In genomic region chr12:130073721-130074120, GRCh38 we compare ENCODE assay signal across 18 cellular contexts.
DNase-seq lines count a peak whose midpoint lies in the region; ATAC-seq, FAIRE-seq and TF ChIP-seq lines count a peak whose summit lies in the region.
"Had no signal": no experiment of that assay in that cellular context is flagged by ENCODE, and none has a peak within 500 bp of the region (broad histone marks: within the 10 kb centered on the region; RNA-seq: fewer than 3 reads in every experiment).

No MANE protein-coding gene starts in this region.

- no peak for TF ChIP-seq CTCF in RWPE2 (IDR thresholded peaks at IDR 0.05; ENCODE audit: poor library complexity, severe bottlenecking)
- no peak for TF ChIP-seq CTCF in keratinocyte (optimal IDR thresholded peaks at IDR 0.05 in 1 of 3, IDR thresholded peaks at IDR 0.05 in 1 of 3, conservative IDR thresholded peaks at IDR 0.05 in 1 of 3; ENCODE audit: extremely low read depth in 1 of 3, insufficient read depth in 2 of 3, low read length in 3 of 3)
- no peak for TF ChIP-seq CTCF in GM20000 (IDR thresholded peaks at IDR 0.05; ENCODE audit: extremely low read depth, missing control alignments)

- H3K36me3 ChIP-seq in RWPE2 (ENCODE audit: low read depth) (no peaks in the 10 kb centered on the region), esophagus (ENCODE audit: control insufficient read depth in 2 of 2, insufficient read depth in 2 of 2, low read length in 1 of 2) (no peaks in the 10 kb centered on the region), keratinocyte (ENCODE audit: control insufficient read depth in 2 of 2, extremely low read depth in 1 of 2, insufficient read depth in 2 of 2, low read length in 2 of 2) (no peaks in the 10 kb centered on the region)

- H4K20me1 ChIP-seq in keratinocyte (ENCODE audit: control insufficient read depth, extremely low read depth, insufficient read depth, low read length): no peaks in the 10 kb centered on the region

- DNase-seq in RWPE2 (ENCODE audit: low spot score) (no peak), keratinocyte (ENCODE audit: low read depth, low spot score) (peak; percentile 25), DMS53 treated with DMSO at 0.1 percent for 48 hours (lab: John Stamatoyannopoulos, UW; ENCODE audit: unreplicated experiment) (no peak), cerebellar nuclear complex (lab: John Stamatoyannopoulos, UW) (no peak), GM20000 (ENCODE audit: low spot score) (no peak)
- DNase-seq: CD4-positive, alpha-beta memory T cell; DMS153; DND-41; GDM1; HCEC 1CT; HFFc6 had no signal

- WGBS in esophagus, 2 donors: 49 to 74% methylated on average over 3 of the region's 3 CpGs

- H3K79me2 ChIP-seq in keratinocyte (ENCODE audit: control insufficient read depth, insufficient read depth, low read length): no peaks in the 10 kb centered on the region

- FAIRE-seq in keratinocyte (lab: Jason Lieb, UNC): peak; percentile 79
- FAIRE-seq: A204.1, D721Med, GM12892 had no signal

- H3K9me1 ChIP-seq in keratinocyte (ENCODE audit: control insufficient read depth, extremely low read depth, insufficient read depth, low read length): no peaks in the 10 kb centered on the region

- H3K9me3 ChIP-seq in RWPE2 (ENCODE audit: severe bottlenecking): no peaks in the 10 kb centered on the region
- no peaks in the 10 kb centered on the region for H3K9me3 ChIP-seq in esophagus (ENCODE audit: control insufficient read depth in 2 of 2, insufficient read depth in 1 of 2, low read depth in 1 of 2, low read length in 1 of 2)
- H3K9me3 ChIP-seq in keratinocyte (ENCODE audit: control insufficient read depth, low read depth, low read length): no peaks in the 10 kb centered on the region

- no peak overlapping the region for H2AFZ ChIP-seq in keratinocyte (ENCODE audit: control insufficient read depth, low read length)

- H3K27me3 ChIP-seq in RWPE2 (ENCODE audit: insufficient read depth, poor library complexity, severe bottlenecking) (no peaks in the 10 kb centered on the region), esophagus (ENCODE audit: control insufficient read depth in 1 of 2, insufficient read depth in 2 of 2, low read length in 2 of 2) (no peaks in the 10 kb centered on the region), keratinocyte (ENCODE audit: control insufficient read depth, extremely low read depth, insufficient read depth, low read length) (no peaks in the 10 kb centered on the region)

- no peak overlapping the region for H3K9ac ChIP-seq in keratinocyte (ENCODE audit: control insufficient read depth, extremely low read depth, insufficient read depth, low read length)

- H3K4me1 ChIP-seq in RWPE2 (ENCODE audit: insufficient read depth, poor library complexity, severe bottlenecking) (no peaks in the 10 kb centered on the region), esophagus (ENCODE audit: control insufficient read depth in 2 of 2, insufficient read depth in 2 of 2, low read length in 1 of 2) (peaks cover 0 to 10% of the 10 kb centered on the region in 2 donors), keratinocyte (ENCODE audit: control insufficient read depth, extremely low read depth, insufficient read depth, low read length) (peaks cover 4% of the 10 kb centered on the region)

- dilution Hi-C loops in keratinocyte (cut with MboI; ENCODE audit: extremely low pct_ligation_motif_present, low sequenced_read_pairs): no loop called here

- H3K4me2 ChIP-seq in keratinocyte (ENCODE audit: control insufficient read depth, extremely low read depth, insufficient read depth, low read depth, low read length): no peak overlapping the region

- H3K27ac ChIP-seq in RWPE2 (ENCODE audit: poor library complexity, severe bottlenecking) (no peak overlapping the region), esophagus (ENCODE audit: low read depth in 2 of 2, low read length in 1 of 2) (peak overlapping the region; percentile 94 to 97), keratinocyte (ENCODE audit: control insufficient read depth, insufficient read depth, low read length) (no peak overlapping the region)
- H3K27ac ChIP-seq: C4-2B, HL-60 had no signal

- ATAC-seq in RWPE2 (ENCODE audit: low read depth) (peak; percentile 45; the same call in 1 of the 3 replicates), HG02798 (IDR thresholded peaks at IDR 0.05; ENCODE audit: poor library complexity, unreplicated experiment) (no peak)

- H3K4me3 ChIP-seq in RWPE2 (ENCODE audit: severe bottlenecking): no peak overlapping the region
- no peak overlapping the region for H3K4me3 ChIP-seq in esophagus (ENCODE audit: low read depth in 1 of 2, low read length in 2 of 2)
- no peak overlapping the region for H3K4me3 ChIP-seq in keratinocyte (ENCODE audit: control insufficient read depth in 2 of 3, extremely low read depth in 1 of 3, insufficient read depth in 2 of 3, low read depth in 1 of 3, low read length in 3 of 3)

Comparison
In these comparisons a context has a peak if more than half of its experiments do, and no peak if none do; other contexts are left out.
1. H3K27ac ChIP-seq: peak in esophagus (2 of 2); none in RWPE2 (single experiment) and keratinocyte (single experiment).